ENCODE assay signal across 8 cellular contexts in the genomic region with DNA sequence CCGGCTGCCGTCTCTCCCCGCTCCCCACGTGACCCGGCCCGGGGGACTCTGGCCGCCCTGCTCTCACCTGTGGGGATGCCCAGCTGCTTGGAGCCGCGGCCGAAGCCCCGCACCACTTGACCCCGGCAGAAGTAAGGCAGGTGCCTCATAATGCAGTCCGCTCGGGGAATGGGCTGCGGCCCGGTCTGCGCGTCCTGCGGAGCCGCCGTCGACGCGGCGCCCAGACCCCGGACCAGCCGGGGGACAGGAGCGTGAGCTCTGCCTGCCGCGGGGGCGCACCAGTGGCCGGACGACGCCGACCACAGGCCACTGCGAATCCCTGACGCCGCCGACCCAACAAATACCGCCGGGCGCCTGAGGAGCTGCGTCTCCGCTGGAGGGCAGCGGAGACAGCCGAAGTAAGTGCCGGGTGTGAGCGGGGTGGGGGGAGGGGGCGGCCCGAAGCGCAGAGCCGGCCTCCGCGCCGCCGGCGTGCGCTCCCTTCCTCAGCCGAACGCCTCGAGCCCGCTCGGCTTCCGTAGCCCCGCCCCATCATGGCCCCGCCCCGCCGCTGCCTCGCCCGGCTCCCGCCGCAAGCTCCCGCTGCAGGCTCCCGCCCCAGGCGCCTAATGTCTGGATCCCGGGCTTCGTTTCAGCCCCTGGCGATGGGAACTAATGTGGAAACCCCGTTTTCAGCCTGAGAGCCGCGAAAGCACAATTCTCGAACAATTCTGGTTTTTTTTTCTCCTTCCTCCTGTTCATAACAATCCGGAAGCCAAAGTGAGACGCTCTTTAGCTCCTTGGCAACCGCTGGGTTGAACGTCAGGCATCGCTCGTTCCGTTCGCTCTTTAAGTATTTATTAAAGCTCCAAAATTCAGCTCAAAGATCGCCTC. TPM values are rescaled to one million over a fixed set of nuclear protein-coding genes. Genes with fewer than 3 reads are reported as not detected.
DNase-seq lines count a peak whose midpoint lies in the region; ATAC-seq and TF ChIP-seq lines count a peak whose summit lies in the region.

A gene (minus strand): TSS at position 404 of the 873 bp plus-strand sequence. CDS start 255 bp downstream, at position 149.

- intact Hi-C loops in activated B cell treated with CpG ODN at 0.5 μM for 24 hours (cut with micrococcal nuclease) = loop anchor here (1.0 to 10.0 kb wide), 11 partner anchors 53 to 1439 kb away; a partner anchor contains a TSS

- H3K4me1 Mint-ChIP-seq in activated B cell treated with CpG ODN at 0.5 μM for 24 hours = peaks cover 22% of the 10 kb centered on the region

- POLR2A ChIA-PET in AG04449 (lab: Yijun Ruan, JAX) (interaction anchor here (0.7 to 1.4 kb wide), 3 partner anchors 10 to 173 kb away, joined by 3 to 7 read pairs (median 4); no protein-coding TSS in a partner anchor), activated B cell treated with CpG ODN at 0.5 μM for 24 hours (lab: Charles Lee) (interaction anchor here (0.6 to 2.8 kb wide), 12 partner anchors 10 to 783 kb away, joined by 3 to 14 read pairs (median 6); a partner anchor contains a TSS)

- peak; percentile 60 for TF ChIP-seq CTCF in AG04449 (IDR thresholded peaks at IDR 0.05; ENCODE audit: insufficient read depth, low read length, missing control alignments)
- no peak for TF ChIP-seq CTCF in activated B cell treated with CpG ODN at 0.5 μM for 24 hours (IDR thresholded peaks at IDR 0.05)

- H3K27me3 Mint-ChIP-seq in activated B cell treated with CpG ODN at 0.5 μM for 24 hours = no peaks in the 10 kb centered on the region

- CTCF ChIA-PET in AG04449 (lab: Yijun Ruan, JAX) = interaction anchor here (1.0 to 3.9 kb wide), 18 partner anchors 8 to 316 kb away, joined by 3 to 26 read pairs (median 4); no protein-coding TSS in a partner anchor
- CTCF ChIA-PET in activated B cell treated with CpG ODN at 0.5 μM for 24 hours (lab: Charles Lee) = interaction anchor here (0.6 to 2.1 kb wide), 9 partner anchors 9 to 773 kb away, joined by 3 to 15 read pairs (median 4); a partner anchor contains a TSS

- DNase-seq in AG04449 (ENCODE audit: low read depth, low spot score) (peak; percentile 36), NCI-H2171 treated with DMSO at 0.1 percent for 48 hours (lab: John Stamatoyannopoulos, UW) (peak; percentile 93), activated B cell treated with CpG ODN at 0.5 μM for 24 hours (peak; percentile 98), caudate nucleus (lab: John Stamatoyannopoulos, UW) (peak in 60 of 61 donors; percentile 29 to 96 (median 89)), inferior parietal cortex (ENCODE audit: extremely low spot score) (peak; percentile 82)
- peak; percentile 95 for DNase-seq in stimulated activated CD4-positive, alpha-beta T cell treated with anti-CD3 and anti-CD28 coated beads, Interleukin-12 subunit alpha, Interleukin-12 subunit beta, amount 100 ng/mL, for 4 hours

- peak within 1 kb of the TSS; percentile 99 for H3K27ac Mint-ChIP-seq in activated B cell treated with CpG ODN at 0.5 μM for 24 hours

- peak within 1 kb of the TSS; percentile 89 for H3K4me3 ChIP-seq in AG04449 (ENCODE audit: low read depth, low read length)

- peak; percentile 60 for ATAC-seq in GM18861 (IDR thresholded peaks at IDR 0.05; ENCODE audit: unreplicated experiment)
- ATAC-seq in HG03097 (IDR thresholded peaks at IDR 0.05; ENCODE audit: low FRiP score, unreplicated experiment) = peak; percentile 69
- peak; percentile 90 for ATAC-seq in activated B cell treated with CpG ODN at 0.5 μM for 24 hours (ENCODE audit: low read depth)

- peak within 1 kb of the TSS; percentile 95 for H3K27ac ChIP-seq in caudate nucleus (ENCODE audit: low read depth, low read length)

- H3K36me3 Mint-ChIP-seq in activated B cell treated with CpG ODN at 0.5 μM for 24 hours (ENCODE audit: low read depth) = peaks cover 18% of the 10 kb centered on the region

- no peaks in the 10 kb centered on the region for H3K9me3 Mint-ChIP-seq in activated B cell treated with CpG ODN at 0.5 μM for 24 hours

- H3K4me3 Mint-ChIP-seq in activated B cell treated with CpG ODN at 0.5 μM for 24 hours = peak within 1 kb of the TSS; percentile 99

RNA-seq across cellular contexts. Expression of the gene that starts here (rescaled TPM):
- total RNA-seq in activated B cell treated with CpG ODN at 0.5 μM for 24 hours = 7.7 and 8.0 TPM in 2 replicates

Comparison
In these comparisons a context has a peak if more than half of its experiments do, and no peak if none do; other contexts are left out.
1. Peak in every context shown above with its lines: DNase-seq, ATAC-seq, H3K4me3 ChIP-seq and H3K27ac ChIP-seq.
2. DNase-seq: peak in every context shown above with its lines; median percentile 98 in activated B cell treated with CpG ODN at 0.5 μM for 24 hours; 95 in stimulated activated CD4-positive, alpha-beta T cell treated with anti-CD3 and anti-CD28 coated beads, Interleukin-12 subunit alpha, Interleukin-12 subunit beta, amount 100 ng/mL, for 4 hours; 93 in NCI-H2171 treated with DMSO at 0.1 percent for 48 hours; 89 in caudate nucleus; 82 in inferior parietal cortex; 36 in AG04449.